ENCODE assay signal across 17 cellular contexts in genomic region chrX:100830547-100830946, GRCh38. TPM values are rescaled to one million over a fixed set of nuclear protein-coding genes. Genes with fewer than 3 reads are reported as not detected.
DNase-seq lines count a peak whose midpoint lies in the region; ATAC-seq and TF ChIP-seq lines count a peak whose summit lies in the region.
"Had no signal": no experiment of that assay in that cellular context is flagged by ENCODE, and none has a peak within 500 bp of the region (broad histone marks: within the 10 kb centered on the region; RNA-seq: fewer than 3 reads in every experiment).

No MANE protein-coding gene starts in this region.

- H3K9me3 Mint-ChIP-seq in CD4-positive, alpha-beta T cell = no peaks in the 10 kb centered on the region
- no peaks in the 10 kb centered on the region for H3K9me3 Mint-ChIP-seq in activated CD4-positive, alpha-beta memory T cell treated with anti-CD3 and anti-CD28 coated beads for 36 hours

- POLR2A ChIA-PET in CD4-positive, alpha-beta T cell (lab: Charles Lee) = interaction anchor here (1.7 kb wide), 1 partner anchor 10 kb away, joined by 5 read pairs; the partner anchor contains the start of gene CSTF2
- POLR2A ChIA-PET in activated CD4-positive, alpha-beta memory T cell treated with anti-CD3 and anti-CD28 coated beads for 36 hours (lab: Charles Lee) = no interaction called here

- CTCF ChIA-PET in CD4-positive, alpha-beta T cell (lab: Charles Lee) = interaction anchor here (2.4 kb wide), 1 partner anchor 62 kb away, joined by 8 read pairs; no protein-coding TSS in a partner anchor
- CTCF ChIA-PET in activated CD4-positive, alpha-beta memory T cell treated with anti-CD3 and anti-CD28 coated beads for 36 hours (lab: Charles Lee) = interaction anchor here (1.4 kb wide), 1 partner anchor 377 kb away, joined by 3 read pairs; no protein-coding TSS in a partner anchor

- no peaks in the 10 kb centered on the region for H3K9me3 ChIP-seq in CD4-positive, alpha-beta T cell (ENCODE audit: control insufficient read depth, low read length)
- H3K9me3 ChIP-seq: SJSA1, suprapubic skin had no signal

- no peak for TF ChIP-seq CTCF in CD4-positive, alpha-beta T cell (IDR thresholded peaks at IDR 0.05)

- no peak for DNase-seq in CD4-positive, alpha-beta T cell
- peak; percentile 12 for DNase-seq in activated CD4-positive, alpha-beta memory T cell treated with anti-CD3 and anti-CD28 coated beads for 36 hours
- no peak for DNase-seq in stimulated activated CD8-positive, alpha-beta memory T cell treated with anti-CD3 and anti-CD28 coated beads, Interleukin-4, amount 100 ng/mL, for 48 hours
- no peak for DNase-seq in AG08395 (ENCODE audit: low spot score)
- no peak for DNase-seq in iPS-NIHi7 (ENCODE audit: extremely low spot score)
- no peak for DNase-seq in HCEC 1CT
- DNase-seq: GOT3; hippocampal formation; mammary epithelial cell; MM.1S; NCI-H510A treated with DMSO at 0.1 percent for 48 hours; posterior cingulate gyrus; stimulated activated CD4-positive, alpha-beta T cell treated with anti-CD3 and anti-CD28 coated beads, Interleukin-2, amount 100 ng/mL, for 48 hours had no signal

- H3K4me1 Mint-ChIP-seq in CD4-positive, alpha-beta T cell (ENCODE audit: low read depth) = peaks cover 20% of the 10 kb centered on the region
- peaks cover 29% of the 10 kb centered on the region for H3K4me1 Mint-ChIP-seq in activated CD4-positive, alpha-beta memory T cell treated with anti-CD3 and anti-CD28 coated beads for 36 hours (ENCODE audit: low read depth)

- H3K27ac ChIP-seq in CD4-positive, alpha-beta T cell (ENCODE audit: low read depth, low read length) = no peak overlapping the region
- H3K27ac ChIP-seq: SJSA1, suprapubic skin had no signal

- peaks cover 72% of the 10 kb centered on the region for H3K36me3 Mint-ChIP-seq in CD4-positive, alpha-beta T cell (ENCODE audit: low read depth)
- H3K36me3 Mint-ChIP-seq in activated CD4-positive, alpha-beta memory T cell treated with anti-CD3 and anti-CD28 coated beads for 36 hours = peaks cover 43% of the 10 kb centered on the region

- intact Hi-C loops in CD4-positive, alpha-beta T cell (cut with DNase I, micrococcal nuclease) = loop anchor here in 1 of 2 experiments (10.0 kb wide), 1 partner anchor 204 kb away; no protein-coding TSS in a partner anchor
- intact Hi-C loops in activated CD4-positive, alpha-beta memory T cell treated with anti-CD3 and anti-CD28 coated beads for 36 hours (cut with micrococcal nuclease) = loop anchor here (2.0 to 5.0 kb wide), 2 partner anchors 90 to 222 kb away; partner anchors contain the start of gene TRMT2B

- no peaks in the 10 kb centered on the region for H3K27me3 Mint-ChIP-seq in CD4-positive, alpha-beta T cell
- H3K27me3 Mint-ChIP-seq in activated CD4-positive, alpha-beta memory T cell treated with anti-CD3 and anti-CD28 coated beads for 36 hours = no peaks in the 10 kb centered on the region

- H3K27ac Mint-ChIP-seq in CD4-positive, alpha-beta T cell = peak overlapping the region; percentile 90
- H3K27ac Mint-ChIP-seq in activated CD4-positive, alpha-beta memory T cell treated with anti-CD3 and anti-CD28 coated beads for 36 hours = peak overlapping the region; percentile 98

- no peaks in the 10 kb centered on the region for H3K27me3 ChIP-seq in CD4-positive, alpha-beta T cell (ENCODE audit: control insufficient read depth, insufficient read depth, low read length)
- H3K27me3 ChIP-seq: SJSA1, suprapubic skin had no signal

- H3K4me3 Mint-ChIP-seq in CD4-positive, alpha-beta T cell = peak overlapping the region; percentile 62
- peak overlapping the region; percentile 51 for H3K4me3 Mint-ChIP-seq in activated CD4-positive, alpha-beta memory T cell treated with anti-CD3 and anti-CD28 coated beads for 36 hours

- ATAC-seq in CD4-positive, alpha-beta T cell (ENCODE audit: poor library complexity) = no peak
- ATAC-seq in GM18907 (IDR thresholded peaks at IDR 0.05; ENCODE audit: unreplicated experiment) = peak; percentile 35
- ATAC-seq in HG02642 (IDR thresholded peaks at IDR 0.05; ENCODE audit: poor library complexity, unreplicated experiment) = peak; percentile 65

RNA-seq across cellular contexts. Expression of gene CSTF2, which starts 10.4 kb away (rescaled TPM):
- 10 to 100 TPM in 1 of 2 experiments, 1 to 10 TPM in 1; 8.3 to 10.1 TPM for total RNA-seq in CD4-positive, alpha-beta T cell
- total RNA-seq in activated CD4-positive, alpha-beta memory T cell treated with anti-CD3 and anti-CD28 coated beads for 36 hours = 10 to 100 TPM; 41.3 to 42.8 TPM

RNA-seq across cellular contexts. Expression of gene NOX1, which starts 43.6 kb away (rescaled TPM):
- total RNA-seq in CD4-positive, alpha-beta T cell = under 1 TPM in 1 of 2 experiments, not detected in 1; 0.36 TPM
- total RNA-seq in activated CD4-positive, alpha-beta memory T cell treated with anti-CD3 and anti-CD28 coated beads for 36 hours = not detected
- total RNA-seq: mammary epithelial cell, SJSA1 had no signal
